22 cellular contexts compared by ENCODE assay signal in genomic region chr10:95530561-95530960, GRCh38. TPM values are rescaled to one million over a fixed set of nuclear protein-coding genes. Genes with fewer than 3 reads are reported as not detected.
DNase-seq lines count a peak whose midpoint lies in the region; ATAC-seq and TF ChIP-seq lines count a peak whose summit lies in the region.
"Had no signal": no experiment of that assay in that cellular context is flagged by ENCODE, and none has a peak within 500 bp of the region (broad histone marks: within the 10 kb centered on the region; RNA-seq: fewer than 3 reads in every experiment).

No MANE protein-coding gene starts in this region.

- H3K36me3 ChIP-seq in esophagus squamous epithelium (no peaks in the 10 kb centered on the region), sigmoid colon (no peaks in the 10 kb centered on the region), aorta (ENCODE audit: control insufficient read depth in 1 of 2, insufficient read depth in 2 of 2, low read length in 1 of 2) (no peaks in the 10 kb centered on the region)

- no peaks in the 10 kb centered on the region for H3K9me3 ChIP-seq in right cardiac atrium (ENCODE audit: control insufficient read depth, low read length)
- H3K9me3 ChIP-seq in esophagus squamous epithelium: no peaks in the 10 kb centered on the region
- no peaks in the 10 kb centered on the region for H3K9me3 ChIP-seq in sigmoid colon
- H3K9me3 ChIP-seq in aorta (ENCODE audit: control insufficient read depth, low read length): no peaks in the 10 kb centered on the region
- H3K9me3 ChIP-seq: A549, testis had no signal

- TF ChIP-seq CTCF in esophagus squamous epithelium (IDR thresholded peaks at IDR 0.05) (no peak), sigmoid colon (IDR thresholded peaks at IDR 0.05) (no peak)

- TF ChIP-seq EP300 in sigmoid colon (IDR thresholded peaks at IDR 0.05): no peak

- H3K27me3 ChIP-seq in right cardiac atrium (ENCODE audit: control insufficient read depth, insufficient read depth): no peaks in the 10 kb centered on the region
- no peaks in the 10 kb centered on the region for H3K27me3 ChIP-seq in esophagus squamous epithelium
- H3K27me3 ChIP-seq in sigmoid colon: no peaks in the 10 kb centered on the region
- no peaks in the 10 kb centered on the region for H3K27me3 ChIP-seq in aorta (ENCODE audit: control insufficient read depth in 1 of 2, insufficient read depth in 2 of 2, low read length in 1 of 2)
- H3K27me3 ChIP-seq: testis had no signal

- no peak overlapping the region for H3K4me3 ChIP-seq in right cardiac atrium (ENCODE audit: low read length)
- no peak overlapping the region for H3K4me3 ChIP-seq in esophagus squamous epithelium
- no peak overlapping the region for H3K4me3 ChIP-seq in sigmoid colon
- H3K4me3 ChIP-seq in aorta (ENCODE audit: low read length in 2 of 2): no peak overlapping the region
- H3K4me3 ChIP-seq: A549, PC-9, testis had no signal

- DNase-seq in right cardiac atrium: no peak
- DNase-seq in Right ventricle myocardium superior: no peak
- DNase-seq in esophagus squamous epithelium (lab: John Stamatoyannopoulos, UW): no peak
- DNase-seq in sigmoid colon: no peak
- DNase-seq in aorta: no peak
- no peak for DNase-seq in DMS 273 (lab: John Stamatoyannopoulos, UW; ENCODE audit: unreplicated experiment)
- no peak for DNase-seq in NCI-H345 treated with DMSO at 0.1 percent for 48 hours (lab: John Stamatoyannopoulos, UW; ENCODE audit: unreplicated experiment)
- DNase-seq: activated CD4-positive, alpha-beta T cell treated with anti-CD3 and anti-CD28 coated beads, Interleukin-2, amount 10 ng/mL, durations not matched to agents 7 days and 5 days; activated naive CD4-positive, alpha-beta T cell treated with Interleukin-2 at 50 U/mL for 16 hours; activated T-cell treated with anti-CD3 and anti-CD28 coated beads, Interleukin-2, amount 50 U/mL, for 72 hours; foreskin keratinocyte; H9; midbrain; natural killer cell; NCI-H1048; NCI-H1694 treated with DMSO at 0.1 percent for 48 hours; PC-9; SHP77; stimulated activated CD4-positive, alpha-beta T cell treated with anti-CD3 and anti-CD28 coated beads, Interleukin-4, amount 100 ng/mL, for 1 hour; testis had no signal

- no peak for ATAC-seq in right cardiac atrium
- no peak for ATAC-seq in Right ventricle myocardium superior (ENCODE audit: poor library complexity)
- ATAC-seq in aorta (ENCODE audit: low FRiP score): no peak
- no peak for ATAC-seq in GM19467 (IDR thresholded peaks at IDR 0.05; ENCODE audit: unreplicated experiment)
- ATAC-seq: A549; activated T-cell treated with anti-CD3 and anti-CD28 coated beads, Interleukin-2, amount 50 U/mL, for 72 hours; foreskin keratinocyte; natural killer cell had no signal

- H3K4me1 ChIP-seq in right cardiac atrium (ENCODE audit: control insufficient read depth, insufficient read depth, low read length): peaks cover 34% of the 10 kb centered on the region
- peaks cover 0 to 84% (median 14%) of the 10 kb centered on the region in 3 donors for H3K4me1 ChIP-seq in esophagus squamous epithelium
- H3K4me1 ChIP-seq in sigmoid colon: peaks cover 0 to 100% (median 98%) of the 10 kb centered on the region in 4 donors
- peaks cover 2 to 25% of the 10 kb centered on the region in 2 donors for H3K4me1 ChIP-seq in aorta (ENCODE audit: control insufficient read depth in 1 of 2, insufficient read depth in 2 of 2, low read length in 2 of 2)
- H3K4me1 ChIP-seq: foreskin keratinocyte, testis had no signal

- 70% methylated on average over 4 of the region's 4 CpGs for WGBS in right cardiac atrium
- WGBS in esophagus squamous epithelium, 2 donors: 73 to 85% methylated on average over 3 to 4 of the region's 4 CpGs
- 67 to 86% methylated on average over 4 of the region's 4 CpGs for WGBS in sigmoid colon, 2 donors
- WGBS in aorta, 2 donors: 39 to 49% methylated on average over 4 of the region's 4 CpGs

- intact Hi-C loops in right cardiac atrium (cut with DNase I): no loop called here
- intact Hi-C loops in Right ventricle myocardium superior (cut with DNase I): no loop called here
- intact Hi-C loops in esophagus squamous epithelium (cut with DNase I): no loop called here
- intact Hi-C loops in sigmoid colon (cut with DNase I): loop anchor here (2.0 kb wide), 1 partner anchor 18 kb away; no protein-coding TSS in a partner anchor
- intact Hi-C loops in aorta (cut with DNase I): no loop called here

- H3K27ac ChIP-seq in right cardiac atrium (ENCODE audit: low read length) (peak overlapping the region; percentile 9), esophagus squamous epithelium (peak overlapping the region; percentile 11 to 88 (median 87)), sigmoid colon (peak overlapping the region; percentile 93 to 98 (median 96)), aorta (ENCODE audit: low read depth in 1 of 2, low read length in 2 of 2) (peak overlapping the region; percentile 18 to 46)
- H3K27ac ChIP-seq: A549, foreskin keratinocyte, PC-9 had no signal

- no peak for TF ChIP-seq POLR2A in esophagus squamous epithelium (IDR thresholded peaks at IDR 0.05)
- no peak for TF ChIP-seq POLR2A in sigmoid colon (IDR thresholded peaks at IDR 0.05)

RNA-seq across cellular contexts. Expression of gene SORBS1, which starts 30.6 kb away (rescaled TPM):
- total RNA-seq in right cardiac atrium (100 to 1,000 TPM; 347 to 511 (median 454) TPM), Right ventricle myocardium superior (697 TPM), esophagus squamous epithelium (100 to 1,000 TPM in 1 of 4 donors, 10 to 100 TPM in 3; 23.3 to 359 (median 72.2) TPM), sigmoid colon (1,000 to 10,000 TPM in 2 of 4 donors, 100 to 1,000 TPM in 2; 664 to 1,403 (median 979) TPM), aorta (1,000 to 10,000 TPM in 1 of 2 donors, 100 to 1,000 TPM in 1; 591 to 1,478 TPM)
- polyA plus RNA-seq in right cardiac atrium (225 TPM), sigmoid colon (10 to 100 TPM in 2 of 3 donors, 1 to 10 TPM in 1; 8.1 to 56.2 (median 19.2) TPM), aorta (100 to 1,000 TPM; 371 to 372 TPM)

Comparison
In these comparisons a context has a peak if more than half of its experiments do, and no peak if none do; other contexts are left out.
1. H3K27ac ChIP-seq: peak in every context shown above with its lines; median percentile 96 in sigmoid colon; 87 in esophagus squamous epithelium; 32 in aorta; 9 in right cardiac atrium.